In genomic region chr17:57578608-57578990, GRCh38 we compare ENCODE assay signal across 12 cellular contexts.
DNase-seq lines count a peak whose midpoint lies in the region; ATAC-seq and TF ChIP-seq lines count a peak whose summit lies in the region.
"Had no signal": no experiment of that assay in that cellular context is flagged by ENCODE, and none has a peak within 500 bp of the region (broad histone marks: within the 10 kb centered on the region; RNA-seq: fewer than 3 reads in every experiment).

No MANE protein-coding gene starts in this region.

- no peaks in the 10 kb centered on the region for H3K36me3 ChIP-seq in gastrocnemius medialis

- no peak for TF ChIP-seq POLR2A in gastrocnemius medialis (IDR thresholded peaks at IDR 0.05)

- no peak overlapping the region for H3K4me3 Mint-ChIP-seq in effector memory CD8-positive, alpha-beta T cell
- H3K4me3 Mint-ChIP-seq: stimulated activated naive CD8-positive, alpha-beta T cell treated with anti-CD3 and anti-CD28 coated beads, Interleukin-15, Interleukin-2, amounts not matched to agents 100 ng/mL and 50 ng/mL, for 24 hours had no signal

- H3K27me3 Mint-ChIP-seq in effector memory CD8-positive, alpha-beta T cell: no peaks in the 10 kb centered on the region
- H3K27me3 Mint-ChIP-seq: progenitor cell of endocrine pancreas; stimulated activated naive CD8-positive, alpha-beta T cell treated with anti-CD3 and anti-CD28 coated beads, Interleukin-15, Interleukin-2, amounts not matched to agents 100 ng/mL and 50 ng/mL, for 24 hours had no signal

- in situ Hi-C loops in gastrocnemius medialis (cut with MboI; ENCODE audit: low sequenced_read_pairs in 4 of 4): loop anchor here in 1 of 4 donors (25.0 kb wide), 1 partner anchor 409 kb away; the partner anchor contains the start of gene VEZF1

- no peaks in the 10 kb centered on the region for H3K27me3 ChIP-seq in gastrocnemius medialis

- TF ChIP-seq CTCF in gastrocnemius medialis (IDR thresholded peaks at IDR 0.05 in 4 of 5, conservative IDR thresholded peaks at IDR 0.05 in 1 of 5): no peak
- TF ChIP-seq CTCF in RWPE1 (conservative IDR thresholded peaks at IDR 0.05; ENCODE audit: low read depth): no peak

- H3K4me1 Mint-ChIP-seq in effector memory CD8-positive, alpha-beta T cell (ENCODE audit: low read depth in 2 of 2): peaks cover 10 to 13% of the 10 kb centered on the region in 2 donors

- H3K9me3 ChIP-seq in gastrocnemius medialis: no peaks in the 10 kb centered on the region

- intact Hi-C loops in gastrocnemius medialis (cut with DNase I; ENCODE audit: low total_unique reads): loop anchor here (10.0 kb wide), 1 partner anchor 294 kb away; no protein-coding TSS in a partner anchor

- no peak overlapping the region for H3K4me3 ChIP-seq in gastrocnemius medialis
- H3K4me3 ChIP-seq: K562 had no signal

- H3K36me3 Mint-ChIP-seq in effector memory CD8-positive, alpha-beta T cell (ENCODE audit: insufficient read depth): peaks cover 13% of the 10 kb centered on the region

- peak overlapping the region; percentile 36 to 49 for H3K27ac Mint-ChIP-seq in effector memory CD8-positive, alpha-beta T cell
- H3K27ac Mint-ChIP-seq: stimulated activated naive CD8-positive, alpha-beta T cell treated with anti-CD3 and anti-CD28 coated beads, Interleukin-15, Interleukin-2, amounts not matched to agents 100 ng/mL and 50 ng/mL, for 24 hours had no signal

- no peaks in the 10 kb centered on the region for H3K9me3 Mint-ChIP-seq in effector memory CD8-positive, alpha-beta T cell
- H3K9me3 Mint-ChIP-seq: stimulated activated naive CD8-positive, alpha-beta T cell treated with anti-CD3 and anti-CD28 coated beads, Interleukin-15, Interleukin-2, amounts not matched to agents 100 ng/mL and 50 ng/mL, for 24 hours had no signal

- POLR2A ChIA-PET in RWPE1 (lab: Yijun Ruan, JAX; ENCODE audit: low non-redundant PET): no interaction called here

- CTCF ChIA-PET in RWPE1 (lab: Yijun Ruan, JAX): no interaction called here

- H3K4me1 ChIP-seq in gastrocnemius medialis: peaks cover 25 to 32% of the 10 kb centered on the region in 2 donors

- DNase-seq in NCI-H2171 treated with DMSO at 0.1 percent for 48 hours (lab: John Stamatoyannopoulos, UW): peak; percentile 97
- no peak for DNase-seq in effector memory CD8-positive, alpha-beta T cell
- DNase-seq in gastrocnemius medialis: no peak
- DNase-seq in RWPE1 (ENCODE audit: low spot score): no peak
- no peak for DNase-seq in kidney tubule cell (ENCODE audit: low spot score)
- no peak for DNase-seq in dermis blood vessel endothelial cell
- DNase-seq in activated effector memory CD4-positive, alpha-beta T cell treated with Interleukin-2 at 50 U/mL for 16 hours: no peak
- DNase-seq: activated effector memory CD4-positive, alpha-beta T cell treated with anti-CD3 and anti-CD28 coated beads, Interleukin-2, amount 50 U/mL, for 16 hours had no signal

- H3K27ac ChIP-seq in gastrocnemius medialis (peak overlapping the region; percentile 46 to 82 (median 70)), RWPE1 (no peak overlapping the region)

- ATAC-seq in GM19463 (IDR thresholded peaks at IDR 0.05; ENCODE audit: unreplicated experiment) (peak; percentile 65), gastrocnemius medialis (peak; percentile 15 to 25)
- ATAC-seq in effector memory CD8-positive, alpha-beta T cell (replicated peaks): no peak
- ATAC-seq: K562 had no signal
